Comparison of ENCODE assay signal across 1 cellular context in genomic region chr11:120598517-120599209, GRCh38.
TF ChIP-seq lines count a peak whose summit lies in the region.

No MANE protein-coding gene starts in this region.

TF ChIP-seq in HCT116, 20 proteins besides CTCF, POLR2A, EP300 and RAD21 (continued from another document):
- no peak for TF ChIP-seq ELF1 (IDR thresholded peaks at IDR 0.05; ENCODE audit: borderline replicate concordance, low read depth)
- no peak for TF ChIP-seq FOSL1 (IDR thresholded peaks at IDR 0.05; ENCODE audit: low read depth)
- no peak for TF ChIP-seq YY1 (IDR thresholded peaks at IDR 0.05; ENCODE audit: extremely low read depth, insufficient replicate concordance, low read depth, low read length)
- TF ChIP-seq CEBPB (IDR thresholded peaks at IDR 0.05; ENCODE audit: low read depth) = no peak
- TF ChIP-seq REST (IDR thresholded peaks at IDR 0.05; ENCODE audit: low read depth) = no peak
- no peak for TF ChIP-seq SP1 (IDR thresholded peaks at IDR 0.05; ENCODE audit: low read depth)
- no peak for TF ChIP-seq SIN3A (IDR thresholded peaks at IDR 0.05; ENCODE audit: low read depth)
- no peak for TF ChIP-seq CBX3 (IDR thresholded peaks at IDR 0.05; ENCODE audit: low read depth)
- no peak for TF ChIP-seq POLR2AphosphoS5 (IDR thresholded peaks at IDR 0.05; ENCODE audit: low read depth, low read length)
- no peak for TF ChIP-seq EZH2 (IDR thresholded peaks at IDR 0.05)
- TF ChIP-seq JUND (IDR thresholded peaks at IDR 0.05) = no peak
- TF ChIP-seq ZFX (IDR thresholded peaks at IDR 0.05) = no peak
- TF ChIP-seq ZBTB33 (IDR thresholded peaks at IDR 0.05; ENCODE audit: extremely low read depth, insufficient replicate concordance, low read length) = no peak
